ENCODE assay signal across 18 cellular contexts in genomic region chr11:19442554-19442910, GRCh38.
DNase-seq lines count a peak whose midpoint lies in the region; ATAC-seq, FAIRE-seq and TF ChIP-seq lines count a peak whose summit lies in the region.
"Had no signal": no experiment of that assay in that cellular context is flagged by ENCODE, and none has a peak within 500 bp of the region (broad histone marks: within the 10 kb centered on the region; RNA-seq: fewer than 3 reads in every experiment).

No MANE protein-coding gene starts in this region.

- H3F3A ChIP-seq in smooth muscle cell (ENCODE audit: low read depth), result no peaks in the 10 kb centered on the region

- H3K27ac ChIP-seq in HEK293 (ENCODE audit: extremely low read depth, low read depth, low read length) (0 out of 2 replicates have a peak overlapping the region, but pooled peaks have one; percentile 36), GM12878 (ENCODE audit: control insufficient read depth, insufficient read depth) (no peak overlapping the region), smooth muscle cell (ENCODE audit: low read depth) (peak overlapping the region; percentile 54)
- H3K27ac ChIP-seq: ascending aorta, SJSA1, upper lobe of right lung had no signal

- H3K36me3 ChIP-seq in HEK293 (ENCODE audit: control insufficient read depth in 2 of 2, insufficient read depth in 1 of 2, low read length in 2 of 2), result no peaks in the 10 kb centered on the region
- H3K36me3 ChIP-seq in GM12878 (ENCODE audit: control insufficient read depth in 2 of 2, insufficient read depth in 2 of 2, low read length in 1 of 2), result no peaks in the 10 kb centered on the region
- H3K36me3 ChIP-seq in smooth muscle cell (ENCODE audit: low read depth), result no peaks in the 10 kb centered on the region
- H3K36me3 ChIP-seq in HAP-1 (replicated peaks), result no peaks in the 10 kb centered on the region
- H3K36me3 ChIP-seq: ascending aorta, esophagus squamous epithelium, SJSA1, upper lobe of right lung had no signal

- no peaks in the 10 kb centered on the region for H3K27me3 ChIP-seq in GM12878 (replicated peaks in 1 of 2; ENCODE audit: control insufficient read depth in 2 of 2, insufficient read depth in 2 of 2, low read length in 1 of 2)
- H3K27me3 ChIP-seq in smooth muscle cell (ENCODE audit: low read depth), result peaks cover 11% of the 10 kb centered on the region
- 0 out of 2 replicates have a peak, but pooled peaks cover 3% of the 10 kb centered on the region for H3K27me3 ChIP-seq in HAP-1 (ENCODE audit: low read depth)
- H3K27me3 ChIP-seq: ascending aorta, esophagus squamous epithelium, SJSA1, upper lobe of right lung had no signal

- no peak for TF ChIP-seq CTCF in HEK293 (tag by site-specific recombination; IDR thresholded peaks at IDR 0.05)
- TF ChIP-seq CTCF in GM12878 (IDR thresholded peaks at IDR 0.05 in 2 of 3, conservative IDR thresholded peaks at IDR 0.05 in 1 of 3; ENCODE audit: control insufficient read depth in 2 of 3, extremely low read depth in 1 of 3, insufficient read depth in 1 of 3, low read depth in 3 of 3, low read length in 3 of 3), result no peak
- no peak for TF ChIP-seq CTCF in smooth muscle cell (IDR thresholded peaks at IDR 0.05; ENCODE audit: borderline replicate concordance, insufficient read depth, poor library complexity, severe bottlenecking)

- DNase-seq in activated naive CD4-positive, alpha-beta T cell treated with anti-CD3 and anti-CD28 coated beads for 36 hours, result no peak
- DNase-seq in activated naive CD4-positive, alpha-beta T cell treated with anti-CD3 and anti-CD28 coated beads, Interleukin-2, amount 50 U/mL, for 16 hours, result no peak
- DNase-seq in GM12878 (ENCODE audit: low read depth, low spot score) (no peak), smooth muscle cell (lab: John Stamatoyannopoulos, UW; ENCODE audit: unreplicated experiment) (no peak), HAP-1 (ENCODE audit: low spot score in 2 of 2) (no peak)
- no peak for DNase-seq in activated CD4-positive, alpha-beta memory T cell treated with anti-CD3 and anti-CD28 coated beads for 36 hours
- DNase-seq: activated effector memory CD4-positive, alpha-beta T cell treated with anti-CD3 and anti-CD28 coated beads, Interleukin-2, amount 50 U/mL, for 16 hours; esophagus squamous epithelium; hippocampal formation; KBM-7; NCI-H1105 treated with DMSO at 0.1 percent for 48 hours; NCI-H2171; upper lobe of right lung had no signal

- H3K9me3 ChIP-seq in HEK293 (ENCODE audit: control insufficient read depth, insufficient read depth, low read depth, low read length), result no peaks in the 10 kb centered on the region
- no peaks in the 10 kb centered on the region for H3K9me3 ChIP-seq in GM12878 (replicated peaks; ENCODE audit: control insufficient read depth, insufficient read depth, low read length)
- no peaks in the 10 kb centered on the region for H3K9me3 ChIP-seq in smooth muscle cell (replicated peaks; ENCODE audit: low read depth)
- no peaks in the 10 kb centered on the region for H3K9me3 ChIP-seq in HAP-1
- H3K9me3 ChIP-seq: ascending aorta, esophagus squamous epithelium, SJSA1, upper lobe of right lung had no signal

- H3K9ac ChIP-seq in GM12878 (ENCODE audit: control insufficient read depth, insufficient read depth, low read length) (no peak overlapping the region), smooth muscle cell (ENCODE audit: low read depth) (no peak overlapping the region)

- intact Hi-C loops in activated naive CD4-positive, alpha-beta T cell treated with anti-CD3 and anti-CD28 coated beads for 36 hours (cut with micrococcal nuclease), result loop anchor here (1.0 to 5.0 kb wide), 5 partner anchors 14 to 370 kb away; partner anchors contain the start of genes E2F8 and NAV2
- intact Hi-C loops in GM12878 (cut with micrococcal nuclease; ENCODE audit: unreplicated experiment), result loop anchor here (2.0 to 10.0 kb wide), 2 partner anchors 32 to 328 kb away; partner anchors contain the start of gene ZDHHC13
- intact Hi-C loops in activated CD4-positive, alpha-beta memory T cell treated with anti-CD3 and anti-CD28 coated beads for 36 hours (cut with micrococcal nuclease), result loop anchor here (1.0 to 10.0 kb wide), 6 partner anchors 48 to 532 kb away; partner anchors contain the start of genes E2F8, NAV2 and ZDHHC13

- no peak overlapping the region for H3K4me2 ChIP-seq in GM12878 (ENCODE audit: control insufficient read depth, insufficient read depth)
- H3K4me2 ChIP-seq in smooth muscle cell, result no peak overlapping the region

- no TSS peak for BruUV-seq in GM12878 (replicated peaks; lab: Mats Ljungman, UMichigan)

- H3K4me3 ChIP-seq in HEK293 (ENCODE audit: low read depth, low read length) (no peak overlapping the region), GM12878 (no peak overlapping the region), smooth muscle cell (no peak overlapping the region), HAP-1 (no peak overlapping the region)
- H3K4me3 ChIP-seq: ascending aorta, esophagus squamous epithelium, SJSA1, upper lobe of right lung had no signal

- no peak for TF ChIP-seq EP300 in GM12878 (IDR thresholded peaks at IDR 0.05; ENCODE audit: borderline replicate concordance in 1 of 2, control insufficient read depth in 1 of 2, low read depth in 2 of 2, low read length in 2 of 2)

- H3K79me2 ChIP-seq in GM12878 (ENCODE audit: control insufficient read depth, insufficient read depth, low read length) (no peaks in the 10 kb centered on the region), smooth muscle cell (ENCODE audit: low read depth) (no peaks in the 10 kb centered on the region)

- no peak overlapping the region for H3K4me3 Mint-ChIP-seq in activated naive CD4-positive, alpha-beta T cell treated with anti-CD3 and anti-CD28 coated beads for 36 hours
- H3K4me3 Mint-ChIP-seq in activated CD4-positive, alpha-beta memory T cell treated with anti-CD3 and anti-CD28 coated beads for 36 hours, result no peak overlapping the region
- H3K4me3 Mint-ChIP-seq: activated CD4-positive, alpha-beta memory T cell treated with anti-CD3 and anti-CD28 coated beads, Interleukin-2, amount 10 ng/mL, durations not matched to agents 7 days and 5 days had no signal

- SMC1A ChIA-PET in GM12878 (lab: Charles Lee; ENCODE audit: uncharacterized antibody, unreplicated experiment), result interaction anchor here (0.5 to 3.1 kb wide), 11 partner anchors 9 to 119 kb away, joined by 3 to 23 read pairs (median 3); no protein-coding TSS in a partner anchor

- no peak for TF ChIP-seq RAD21 in GM12878 (IDR thresholded peaks at IDR 0.05; ENCODE audit: insufficient read depth, low read depth, low read length)

- peaks cover 18% of the 10 kb centered on the region for H3K27me3 Mint-ChIP-seq in activated naive CD4-positive, alpha-beta T cell treated with anti-CD3 and anti-CD28 coated beads for 36 hours (ENCODE audit: low read depth)
- peaks cover 47% of the 10 kb centered on the region for H3K27me3 Mint-ChIP-seq in activated CD4-positive, alpha-beta memory T cell treated with anti-CD3 and anti-CD28 coated beads for 36 hours

- no peak for FAIRE-seq in GM12878 (lab: Jason Lieb, UNC)

- POLR2A ChIA-PET in HEK293 (lab: Yijun Ruan, JAX), result interaction anchor here (0.6 kb wide), 1 partner anchor 335 kb away, joined by 3 read pairs; no protein-coding TSS in a partner anchor
- POLR2A ChIA-PET in GM12878 (lab: Charles Lee), result interaction anchor here (0.9 to 1.3 kb wide), 3 partner anchors 9 to 31 kb away, joined by 3 read pairs; no protein-coding TSS in a partner anchor
- POLR2A ChIA-PET in activated CD4-positive, alpha-beta memory T cell treated with anti-CD3 and anti-CD28 coated beads for 36 hours (lab: Charles Lee), result interaction anchor here (1.3 kb wide), 1 partner anchor 48 kb away, joined by 3 read pairs; no protein-coding TSS in a partner anchor

- H2AFZ ChIP-seq in GM12878 (ENCODE audit: control insufficient read depth, low read depth, low read length) (no peak overlapping the region; the same call in 1 of the 2 replicates), smooth muscle cell (ENCODE audit: low read depth) (no peak overlapping the region)

- CTCF ChIA-PET in activated naive CD4-positive, alpha-beta T cell treated with anti-CD3 and anti-CD28 coated beads for 36 hours (lab: Charles Lee), result no interaction called here
- CTCF ChIA-PET in HEK293 (lab: Yijun Ruan, JAX) (interaction anchor here (0.6 to 1.1 kb wide), 2 partner anchors 22 to 113 kb away, joined by 3 read pairs; no protein-coding TSS in a partner anchor), GM12878 (lab: Yijun Ruan, JAX) (interaction anchor here (0.9 to 1.4 kb wide), 4 partner anchors 18 to 115 kb away, joined by 3 read pairs; no protein-coding TSS in a partner anchor)
- CTCF ChIA-PET in activated CD4-positive, alpha-beta memory T cell treated with anti-CD3 and anti-CD28 coated beads for 36 hours (lab: Charles Lee), result no interaction called here

- peak overlapping the region; percentile 43 for H3K27ac Mint-ChIP-seq in activated naive CD4-positive, alpha-beta T cell treated with anti-CD3 and anti-CD28 coated beads for 36 hours
- no peak overlapping the region for H3K27ac Mint-ChIP-seq in activated CD4-positive, alpha-beta memory T cell treated with anti-CD3 and anti-CD28 coated beads for 36 hours
- H3K27ac Mint-ChIP-seq: activated CD4-positive, alpha-beta memory T cell treated with anti-CD3 and anti-CD28 coated beads, Interleukin-2, amount 10 ng/mL, durations not matched to agents 7 days and 5 days had no signal

- H4K20me1 ChIP-seq in GM12878 (ENCODE audit: control insufficient read depth, insufficient read depth) (no peaks in the 10 kb centered on the region), smooth muscle cell (ENCODE audit: low read depth) (no peaks in the 10 kb centered on the region)

- H3K4me1 Mint-ChIP-seq in activated naive CD4-positive, alpha-beta T cell treated with anti-CD3 and anti-CD28 coated beads for 36 hours (ENCODE audit: low read depth), result peaks cover 11% of the 10 kb centered on the region
- H3K4me1 Mint-ChIP-seq in activated CD4-positive, alpha-beta memory T cell treated with anti-CD3 and anti-CD28 coated beads for 36 hours (ENCODE audit: low read depth), result peaks cover 15% of the 10 kb centered on the region

- H3K36me3 Mint-ChIP-seq in activated naive CD4-positive, alpha-beta T cell treated with anti-CD3 and anti-CD28 coated beads for 36 hours (ENCODE audit: low read depth), result no peaks in the 10 kb centered on the region
- H3K36me3 Mint-ChIP-seq in activated CD4-positive, alpha-beta memory T cell treated with anti-CD3 and anti-CD28 coated beads for 36 hours, result no peaks in the 10 kb centered on the region

- no peak for ATAC-seq in GM12878
- no peak for ATAC-seq in HG03442 (IDR thresholded peaks at IDR 0.05; ENCODE audit: unreplicated experiment)

- TF ChIP-seq POLR2A in GM12878 (IDR thresholded peaks at IDR 0.05; ENCODE audit: low read depth, low read length), result no peak

- in situ Hi-C loops in GM12878 (cut with MboI) (no loop called here), HAP-1 (cut with MboI; ENCODE audit: low sequenced_read_pairs) (no loop called here)

- H3K4me1 ChIP-seq in HEK293 (ENCODE audit: control insufficient read depth, insufficient read depth, low read length) (no peaks in the 10 kb centered on the region; the same call in 1 of the 2 replicates), GM12878 (ENCODE audit: control insufficient read depth, insufficient read depth, low read length) (peaks cover 23% of the 10 kb centered on the region), smooth muscle cell (ENCODE audit: low read depth) (no peaks in the 10 kb centered on the region), HAP-1 (no peaks in the 10 kb centered on the region)
- H3K4me1 ChIP-seq: ascending aorta, upper lobe of right lung had no signal

- no peaks in the 10 kb centered on the region for H3K9me3 Mint-ChIP-seq in activated naive CD4-positive, alpha-beta T cell treated with anti-CD3 and anti-CD28 coated beads for 36 hours
- H3K9me3 Mint-ChIP-seq in activated CD4-positive, alpha-beta memory T cell treated with anti-CD3 and anti-CD28 coated beads for 36 hours, result no peaks in the 10 kb centered on the region
- H3K9me3 Mint-ChIP-seq: activated CD4-positive, alpha-beta memory T cell treated with anti-CD3 and anti-CD28 coated beads, Interleukin-2, amount 10 ng/mL, durations not matched to agents 7 days and 5 days had no signal

- RAD21 ChIA-PET in GM12878 (lab: Charles Lee; ENCODE audit: unreplicated experiment), result interaction anchor here (0.6 to 2.2 kb wide), 5 partner anchors 14 to 116 kb away, joined by 3 to 8 read pairs (median 3); no protein-coding TSS in a partner anchor

Comparison
In these comparisons a context has a peak if more than half of its experiments do, and no peak if none do; other contexts are left out.
1. CTCF ChIA-PET loops: an anchor here in HEK293 (0.6 to 1.1 kb wide) and GM12878 (0.9 to 1.4 kb wide); none called in activated naive CD4-positive, alpha-beta T cell treated with anti-CD3 and anti-CD28 coated beads for 36 hours and activated CD4-positive, alpha-beta memory T cell treated with anti-CD3 and anti-CD28 coated beads for 36 hours.